In genomic region chr2:83282067-83282795, GRCh38 we compare ENCODE assay signal across 1 cellular context.
TF ChIP-seq lines count a peak whose summit lies in the region.

No MANE protein-coding gene starts in this region.

TF ChIP-seq in GM23338, 12 proteins besides CTCF, POLR2A, EP300 and RAD21 (continued from another document):
- TF ChIP-seq, protein P1, sequence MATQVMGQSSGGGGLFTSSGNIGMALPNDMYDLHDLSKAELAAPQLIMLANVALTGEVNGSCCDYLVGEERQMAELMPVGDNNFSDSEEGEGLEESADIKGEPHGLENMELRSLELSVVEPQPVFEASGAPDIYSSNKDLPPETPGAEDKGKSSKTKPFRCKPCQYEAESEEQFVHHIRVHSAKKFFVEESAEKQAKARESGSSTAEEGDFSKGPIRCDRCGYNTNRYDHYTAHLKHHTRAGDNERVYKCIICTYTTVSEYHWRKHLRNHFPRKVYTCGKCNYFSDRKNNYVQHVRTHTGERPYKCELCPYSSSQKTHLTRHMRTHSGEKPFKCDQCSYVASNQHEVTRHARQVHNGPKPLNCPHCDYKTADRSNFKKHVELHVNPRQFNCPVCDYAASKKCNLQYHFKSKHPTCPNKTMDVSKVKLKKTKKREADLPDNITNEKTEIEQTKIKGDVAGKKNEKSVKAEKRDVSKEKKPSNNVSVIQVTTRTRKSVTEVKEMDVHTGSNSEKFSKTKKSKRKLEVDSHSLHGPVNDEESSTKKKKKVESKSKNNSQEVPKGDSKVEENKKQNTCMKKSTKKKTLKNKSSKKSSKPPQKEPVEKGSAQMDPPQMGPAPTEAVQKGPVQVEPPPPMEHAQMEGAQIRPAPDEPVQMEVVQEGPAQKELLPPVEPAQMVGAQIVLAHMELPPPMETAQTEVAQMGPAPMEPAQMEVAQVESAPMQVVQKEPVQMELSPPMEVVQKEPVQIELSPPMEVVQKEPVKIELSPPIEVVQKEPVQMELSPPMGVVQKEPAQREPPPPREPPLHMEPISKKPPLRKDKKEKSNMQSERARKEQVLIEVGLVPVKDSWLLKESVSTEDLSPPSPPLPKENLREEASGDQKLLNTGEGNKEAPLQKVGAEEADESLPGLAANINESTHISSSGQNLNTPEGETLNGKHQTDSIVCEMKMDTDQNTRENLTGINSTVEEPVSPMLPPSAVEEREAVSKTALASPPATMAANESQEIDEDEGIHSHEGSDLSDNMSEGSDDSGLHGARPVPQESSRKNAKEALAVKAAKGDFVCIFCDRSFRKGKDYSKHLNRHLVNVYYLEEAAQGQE (IDR thresholded peaks at IDR 0.05; ENCODE audit: unreplicated experiment), result no peak
- TF ChIP-seq EZH2phosphoT487 (IDR thresholded peaks at IDR 0.05; ENCODE audit: unreplicated experiment) (no peak), CREB1 (CRISPR knock-in tag; IDR thresholded peaks at IDR 0.05; ENCODE audit: low read depth) (no peak)
